23 cellular contexts compared by ENCODE assay signal in genomic region chr3:196138464-196138863, GRCh38. TPM values are rescaled to one million over a fixed set of nuclear protein-coding genes. Genes with fewer than 3 reads are reported as not detected.
DNase-seq lines count a peak whose midpoint lies in the region; ATAC-seq, FAIRE-seq and TF ChIP-seq lines count a peak whose summit lies in the region.
"Had no signal": no experiment of that assay in that cellular context is flagged by ENCODE, and none has a peak within 500 bp of the region (broad histone marks: within the 10 kb centered on the region; RNA-seq: fewer than 3 reads in every experiment).

No MANE protein-coding gene starts in this region.

- H3K27me3 Mint-ChIP-seq in activated T-cell treated with anti-CD3 and anti-CD28 coated beads, Interleukin-2, amount 50 U/mL, for 24 hours, result no peaks in the 10 kb centered on the region
- H3K27me3 Mint-ChIP-seq: stimulated activated naive B cell treated with anti-CD40 and anti-IgM and Interleukin-4, amounts not matched to agents 10 μg/mL and 1 μg/mL and 100 μg/mL, for 72 hours had no signal

- no peak overlapping the region for H3K4me3 Mint-ChIP-seq in activated T-cell treated with anti-CD3 and anti-CD28 coated beads, Interleukin-2, amount 50 U/mL, for 24 hours
- H3K4me3 Mint-ChIP-seq: activated CD4-positive, alpha-beta T cell treated with anti-CD3 and anti-CD28 coated beads, Interleukin-2, amount 10 ng/mL, durations not matched to agents 7 days and 5 days; dendritic cell treated with granulocyte-macrophage colony-stimulating factor and Interleukin-4, amounts not matched to agents 40 ng/mL and 50 ng/mL, for 4 days; H9; naive thymus-derived CD8-positive, alpha-beta T cell; stimulated activated naive B cell treated with anti-CD40 and anti-IgM and Interleukin-4, amounts not matched to agents 10 μg/mL and 1 μg/mL and 100 μg/mL, for 72 hours had no signal

- H3K4me1 Mint-ChIP-seq in activated T-cell treated with anti-CD3 and anti-CD28 coated beads, Interleukin-2, amount 50 U/mL, for 24 hours (ENCODE audit: low read depth), result peaks cover 6% of the 10 kb centered on the region

- no peak for ATAC-seq in HG03045 (IDR thresholded peaks at IDR 0.05; ENCODE audit: unreplicated experiment)
- ATAC-seq: naive thymus-derived CD8-positive, alpha-beta T cell; stimulated activated naive B cell treated with anti-CD40 and anti-IgM and Interleukin-4, amounts not matched to agents 10 μg/mL and 1 μg/mL and 100 μg/mL, for 72 hours had no signal

- FAIRE-seq in GM12892 (lab: Jason Lieb, UNC), result no peak
- FAIRE-seq: bronchial epithelial cell, frontal cortex had no signal

- DNase-seq in NCI-H226, result peak; percentile 79
- peak; percentile 93 for DNase-seq in amniotic epithelial cell (ENCODE audit: low read depth)
- DNase-seq in iris pigment epithelial cell (ENCODE audit: low read depth), result peak; percentile 33
- peak; percentile 71 for DNase-seq in posterior vena cava (ENCODE audit: low spot score)
- no peak for DNase-seq in GM12892 (ENCODE audit: insufficient read length)
- DNase-seq in activated T-cell treated with anti-CD3 and anti-CD28 coated beads, Interleukin-2, amount 50 U/mL, for 24 hours, result no peak
- DNase-seq in dedifferentiated amniotic fluid mesenchymal stem cell (ENCODE audit: extremely low spot score), result no peak
- DNase-seq: activated CD4-positive, alpha-beta T cell treated with anti-CD3 and anti-CD28 coated beads, Interleukin-2, amount 10 ng/mL, durations not matched to agents 7 days and 5 days; activated effector memory CD4-positive, alpha-beta T cell treated with anti-CD3 and anti-CD28 coated beads, Interleukin-2, amount 50 U/mL, for 16 hours; hypothalamus; naive thymus-derived CD8-positive, alpha-beta T cell; NCI-H1092; NCI-H2107; NCI-H524 treated with DMSO at 0.1 percent for 48 hours; SHP77; stimulated activated CD4-positive, alpha-beta T cell treated with anti-CD3 and anti-CD28 coated beads, Interleukin-2, amount 100 ng/mL, for 24 hours; stimulated activated naive B cell treated with anti-CD40 and anti-IgM and Interleukin-4, amounts not matched to agents 10 μg/mL and 1 μg/mL and 100 μg/mL, for 72 hours; thyroid gland had no signal

- no peaks in the 10 kb centered on the region for H3K9me3 Mint-ChIP-seq in activated T-cell treated with anti-CD3 and anti-CD28 coated beads, Interleukin-2, amount 50 U/mL, for 24 hours
- H3K9me3 Mint-ChIP-seq: activated CD4-positive, alpha-beta T cell treated with anti-CD3 and anti-CD28 coated beads, Interleukin-2, amount 10 ng/mL, durations not matched to agents 7 days and 5 days; dendritic cell treated with granulocyte-macrophage colony-stimulating factor and Interleukin-4, amounts not matched to agents 40 ng/mL and 50 ng/mL, for 4 days; H9; naive thymus-derived CD8-positive, alpha-beta T cell; stimulated activated naive B cell treated with anti-CD40 and anti-IgM and Interleukin-4, amounts not matched to agents 10 μg/mL and 1 μg/mL and 100 μg/mL, for 72 hours had no signal

- no peak for TF ChIP-seq POLR2A in GM12892 (IDR thresholded peaks at IDR 0.05; ENCODE audit: low read depth, low read length)

- intact Hi-C loops in posterior vena cava (cut with DNase I), result no loop called here

- no peak overlapping the region for H3K27ac Mint-ChIP-seq in activated T-cell treated with anti-CD3 and anti-CD28 coated beads, Interleukin-2, amount 50 U/mL, for 24 hours
- H3K27ac Mint-ChIP-seq: activated CD4-positive, alpha-beta T cell treated with anti-CD3 and anti-CD28 coated beads, Interleukin-2, amount 10 ng/mL, durations not matched to agents 7 days and 5 days; dendritic cell treated with granulocyte-macrophage colony-stimulating factor and Interleukin-4, amounts not matched to agents 40 ng/mL and 50 ng/mL, for 4 days; stimulated activated naive B cell treated with anti-CD40 and anti-IgM and Interleukin-4, amounts not matched to agents 10 μg/mL and 1 μg/mL and 100 μg/mL, for 72 hours had no signal

- H3K36me3 Mint-ChIP-seq in activated T-cell treated with anti-CD3 and anti-CD28 coated beads, Interleukin-2, amount 50 U/mL, for 24 hours (ENCODE audit: low read depth), result no peaks in the 10 kb centered on the region
- H3K36me3 Mint-ChIP-seq: naive thymus-derived CD8-positive, alpha-beta T cell had no signal

RNA-seq across cellular contexts. Expression of gene TFRC, which starts 56.6 kb away (rescaled TPM):
- total RNA-seq in posterior vena cava, result 100 to 1,000 TPM in 1 of 2 donors, 10 to 100 TPM in 1; 73.4 to 132 TPM
- 339 TPM for polyA plus RNA-seq in GM12892 (2012; ENCODE audit: missing spikeins)

Comparison
In these comparisons a context has a peak if more than half of its experiments do, and no peak if none do; other contexts are left out.
1. DNase-seq: peak in NCI-H226 (single experiment), amniotic epithelial cell (single experiment), iris pigment epithelial cell (single experiment) and posterior vena cava (single experiment); none in GM12892 (single experiment), activated T-cell treated with anti-CD3 and anti-CD28 coated beads, Interleukin-2, amount 50 U/mL, for 24 hours (single experiment) and dedifferentiated amniotic fluid mesenchymal stem cell (single experiment).